In the genomic region with DNA sequence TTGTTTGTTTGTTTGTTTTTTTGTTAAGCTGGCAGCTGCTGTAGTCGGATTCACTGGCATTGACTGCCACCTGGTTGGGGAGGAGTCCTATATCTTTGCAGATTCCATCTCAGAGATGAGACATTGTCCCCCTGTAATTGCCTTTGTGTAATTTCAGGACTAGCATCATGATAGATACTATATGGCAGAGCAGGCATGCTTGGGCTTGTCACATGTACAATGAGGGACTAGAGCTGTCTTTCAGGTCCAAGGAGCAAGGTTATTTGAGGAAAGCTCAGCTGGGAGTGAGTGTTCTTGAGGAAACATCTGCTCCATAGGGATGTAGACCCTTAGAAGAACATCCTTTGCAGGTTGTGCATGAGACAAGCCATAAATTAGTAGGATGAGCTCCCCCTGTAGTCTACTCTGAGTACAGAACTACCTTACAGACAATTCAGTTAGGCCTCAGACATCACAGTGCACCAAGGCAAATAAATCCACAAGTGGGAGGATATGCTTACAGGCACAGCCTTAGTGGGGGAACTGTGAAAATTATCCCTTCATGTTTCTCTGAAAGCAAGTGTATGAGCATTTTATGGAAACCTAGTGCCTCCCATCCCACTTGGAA, we compare ENCODE assay signal across 12 cellular contexts.
DNase-seq lines count a peak whose midpoint lies in the region; ATAC-seq, FAIRE-seq and TF ChIP-seq lines count a peak whose summit lies in the region.
"Had no signal": no experiment of that assay in that cellular context is flagged by ENCODE, and none has a peak within 500 bp of the region (broad histone marks: within the 10 kb centered on the region; RNA-seq: fewer than 3 reads in every experiment).

No MANE protein-coding gene starts in this region.

- intact Hi-C loops in GM12878 (cut with micrococcal nuclease; ENCODE audit: unreplicated experiment), result loop anchor here (1.0 to 5.0 kb wide), 7 partner anchors 62 to 1893 kb away; a partner anchor contains a TSS

- TF ChIP-seq EP300 in GM12878 (IDR thresholded peaks at IDR 0.05; ENCODE audit: borderline replicate concordance in 1 of 2, control insufficient read depth in 1 of 2, low read depth in 2 of 2, low read length in 2 of 2), result no peak
- TF ChIP-seq EP300 in suprapubic skin (IDR thresholded peaks at IDR 0.05), result no peak

- H3K4me2 ChIP-seq in GM12878 (ENCODE audit: control insufficient read depth, insufficient read depth) (no peak overlapping the region), mesendoderm (ENCODE audit: low read length) (no peak overlapping the region), mesenchymal stem cell (ENCODE audit: low read length, poor library complexity, severe bottlenecking) (no peak overlapping the region)

- H3K18ac ChIP-seq in mesendoderm (ENCODE audit: low read length), result peak overlapping the region; percentile 69
- H3K18ac ChIP-seq in mesenchymal stem cell (ENCODE audit: low read depth in 1 of 2, low read length in 2 of 2), result peak overlapping the region in 1 of 2 experiments; percentile 48

- H3K9ac ChIP-seq in GM12878 (ENCODE audit: control insufficient read depth, insufficient read depth, low read length) (no peak overlapping the region), mesendoderm (ENCODE audit: low read length) (peak overlapping the region; percentile 8), mesenchymal stem cell (ENCODE audit: low read length) (no peak overlapping the region)

- no peak overlapping the region for H3K14ac ChIP-seq in mesenchymal stem cell (ENCODE audit: low read length in 2 of 2)

- H3K27me3 ChIP-seq in GM12878 (replicated peaks in 1 of 2; ENCODE audit: control insufficient read depth in 2 of 2, insufficient read depth in 2 of 2, low read length in 1 of 2), result no peaks in the 10 kb centered on the region; a peak in 1 of 4 replicates
- H3K27me3 ChIP-seq in mesendoderm (ENCODE audit: insufficient read depth, low read length, poor library complexity), result no peaks in the 10 kb centered on the region
- no peaks in the 10 kb centered on the region for H3K27me3 ChIP-seq in mesenchymal stem cell (ENCODE audit: control insufficient read depth in 1 of 2, insufficient read depth in 1 of 2, low read length in 2 of 2)
- no peaks in the 10 kb centered on the region for H3K27me3 ChIP-seq in suprapubic skin
- H3K27me3 ChIP-seq: neutrophil had no signal

- H4K5ac ChIP-seq in mesendoderm (ENCODE audit: low read length), result no peak overlapping the region

- no peak for TF ChIP-seq RAD21 in GM12878 (IDR thresholded peaks at IDR 0.05; ENCODE audit: insufficient read depth, low read depth, low read length)

- WGBS in GM12878 (ENCODE audit: insufficient coverage, insufficient replicate concordance, low lambda C conversion rate, missing lambda C conversion rate), result 0% methylated on average over 1 of the region's 1 CpG
- WGBS in mesendoderm (ENCODE audit: extremely low coverage, insufficient coverage, low lambda C conversion rate), result no CpG with 5 or more reads among the region's 1 CpG
- WGBS in mesenchymal stem cell, result 100% methylated on average over 1 of the region's 1 CpG
- 89% methylated on average over 1 of the region's 1 CpG for WGBS in suprapubic skin

- H4K20me1 ChIP-seq in GM12878 (ENCODE audit: control insufficient read depth, insufficient read depth), result no peaks in the 10 kb centered on the region

- TF ChIP-seq CTCF in GM12878 (IDR thresholded peaks at IDR 0.05 in 2 of 3, conservative IDR thresholded peaks at IDR 0.05 in 1 of 3; ENCODE audit: control insufficient read depth in 2 of 3, extremely low read depth in 1 of 3, insufficient read depth in 1 of 3, low read depth in 3 of 3, low read length in 3 of 3) (0 out of 6 replicates have a peak, but pooled peaks of 1 of the 3 experiments have one; percentile 4), suprapubic skin (IDR thresholded peaks at IDR 0.05) (no peak)

- no peak overlapping the region for H2BK15ac ChIP-seq in mesendoderm (replicated peaks; ENCODE audit: low read depth)
- no peak overlapping the region for H2BK15ac ChIP-seq in mesenchymal stem cell (ENCODE audit: low read depth, poor library complexity, severe bottlenecking)

- H3K4me3 ChIP-seq in GM12878 (no peak overlapping the region), mesendoderm (ENCODE audit: low read length) (no peak overlapping the region), mesenchymal stem cell (ENCODE audit: insufficient read depth in 1 of 2, low read depth in 1 of 2, low read length in 2 of 2) (no peak overlapping the region), suprapubic skin (no peak overlapping the region)

- CTCF ChIA-PET in GM12878 (lab: Yijun Ruan, JAX), result interaction anchor here (0.6 to 12.1 kb wide), 54 partner anchors 8 to 459 kb away, joined by 3 to 118 read pairs (median 4); no protein-coding TSS in a partner anchor

- in situ Hi-C loops in GM12878 (cut with MboI), result loop anchor here (10.0 kb wide), 1 partner anchor 1025 kb away; no protein-coding TSS in a partner anchor

- DNase-seq in NCI-H2227 (lab: John Stamatoyannopoulos, UW; ENCODE audit: unreplicated experiment) (peak; percentile 18), NCI-H2227 treated with DMSO at 0.1 percent for 48 hours (lab: John Stamatoyannopoulos, UW) (no peak), LHCN-M2 (ENCODE audit: low read depth) (peak; percentile 4), GM12878 (ENCODE audit: low read depth, low spot score) (no peak), mesendoderm (peak; percentile 64), mesenchymal stem cell (no peak), suprapubic skin (ENCODE audit: low spot score in 2 of 2) (no peak)
- DNase-seq in stimulated activated CD4-positive, alpha-beta T cell treated with anti-CD3 and anti-CD28 coated beads, Interleukin-2, amount 100 ng/mL, for 24 hours, result no peak
- DNase-seq: GF-D8; stimulated activated naive CD4-positive, alpha-beta T cell had no signal

- no peak for TF ChIP-seq POLR2A in GM12878 (IDR thresholded peaks at IDR 0.05; ENCODE audit: low read depth, low read length)
- no peak for TF ChIP-seq POLR2A in suprapubic skin (IDR thresholded peaks at IDR 0.05)

- no peaks in the 10 kb centered on the region for H3K36me3 ChIP-seq in GM12878 (ENCODE audit: control insufficient read depth in 2 of 2, insufficient read depth in 2 of 2, low read length in 1 of 2)
- no peaks in the 10 kb centered on the region for H3K36me3 ChIP-seq in mesendoderm (ENCODE audit: control insufficient read depth, insufficient read depth, low read length)
- no peaks in the 10 kb centered on the region for H3K36me3 ChIP-seq in mesenchymal stem cell (ENCODE audit: control insufficient read depth in 1 of 2, insufficient read depth in 2 of 2, low read depth in 1 of 2, low read length in 2 of 2)
- H3K36me3 ChIP-seq in suprapubic skin, result no peaks in the 10 kb centered on the region
- H3K36me3 ChIP-seq: neutrophil had no signal

- H3K23ac ChIP-seq in mesendoderm (ENCODE audit: low read length), result no peak overlapping the region
- H3K23ac ChIP-seq in mesenchymal stem cell (ENCODE audit: low read length in 2 of 2), result no peak overlapping the region

- no TSS peak for BruUV-seq in GM12878 (replicated peaks; lab: Mats Ljungman, UMichigan)

- RAD21 ChIA-PET in GM12878 (lab: Charles Lee; ENCODE audit: unreplicated experiment), result interaction anchor here (0.7 to 5.2 kb wide), 30 partner anchors 8 to 456 kb away, joined by 3 to 33 read pairs (median 4); a partner anchor contains a TSS

- H4K91ac ChIP-seq in mesenchymal stem cell (ENCODE audit: low read length), result no peak overlapping the region

- H3K56ac ChIP-seq in mesendoderm (ENCODE audit: low read length), result peak overlapping the region; percentile 58

- H3K9me3 ChIP-seq in GM12878 (replicated peaks; ENCODE audit: control insufficient read depth, insufficient read depth, low read length) (no peaks in the 10 kb centered on the region), mesenchymal stem cell (ENCODE audit: control insufficient read depth, low read length) (no peaks in the 10 kb centered on the region), suprapubic skin (no peaks in the 10 kb centered on the region)
- H3K9me3 ChIP-seq: neutrophil had no signal

- SMC1A ChIA-PET in GM12878 (lab: Charles Lee; ENCODE audit: uncharacterized antibody, unreplicated experiment), result interaction anchor here (0.7 to 4.1 kb wide), 36 partner anchors 8 to 456 kb away, joined by 3 to 54 read pairs (median 4); no protein-coding TSS in a partner anchor

- no peak overlapping the region for H2BK12ac ChIP-seq in mesenchymal stem cell (ENCODE audit: low read length in 2 of 2)

- POLR2A ChIA-PET in GM12878 (lab: Charles Lee), result interaction anchor here (0.6 to 1.3 kb wide), 6 partner anchors 9 to 255 kb away, joined by 3 to 5 read pairs (median 3); no protein-coding TSS in a partner anchor

- H4K8ac ChIP-seq in mesendoderm (ENCODE audit: low read depth, low read length) (no peak overlapping the region), mesenchymal stem cell (ENCODE audit: low read length) (no peak overlapping the region)

- H2AK5ac ChIP-seq in mesendoderm (ENCODE audit: low read length) (peak overlapping the region; percentile 33), mesenchymal stem cell (ENCODE audit: low read length, severe bottlenecking) (no peak overlapping the region)

- H3K79me2 ChIP-seq in GM12878 (ENCODE audit: control insufficient read depth, insufficient read depth, low read length) (no peaks in the 10 kb centered on the region), mesendoderm (ENCODE audit: control insufficient read depth, insufficient read depth, low read length) (no peaks in the 10 kb centered on the region)

- no peak for FAIRE-seq in GM12878 (lab: Jason Lieb, UNC)

- no peaks in the 10 kb centered on the region for H3K79me1 ChIP-seq in mesendoderm (ENCODE audit: low read length)
- H3K79me1 ChIP-seq in mesenchymal stem cell (replicated peaks; ENCODE audit: low read length, poor library complexity, severe bottlenecking), result no peaks in the 10 kb centered on the region

- H2BK5ac ChIP-seq in mesendoderm (ENCODE audit: low read length) (peak overlapping the region; percentile 74), mesenchymal stem cell (ENCODE audit: low read depth, low read length, poor library complexity, severe bottlenecking) (no peak overlapping the region)

- H2AFZ ChIP-seq in GM12878 (ENCODE audit: control insufficient read depth, low read depth, low read length) (no peak overlapping the region), mesenchymal stem cell (ENCODE audit: low read depth, low read length) (no peak overlapping the region)

- H3K27ac ChIP-seq in GM12878 (ENCODE audit: control insufficient read depth, insufficient read depth), result no peak overlapping the region
- H3K27ac ChIP-seq in mesendoderm (ENCODE audit: low read depth, low read length), result no peak overlapping the region
- H3K27ac ChIP-seq in mesenchymal stem cell (ENCODE audit: low read length, poor library complexity, severe bottlenecking), result no peak overlapping the region
- no peak overlapping the region for H3K27ac ChIP-seq in suprapubic skin
- H3K27ac ChIP-seq: neutrophil, VCaP had no signal

- no peaks in the 10 kb centered on the region for H3K4me1 ChIP-seq in GM12878 (ENCODE audit: control insufficient read depth, insufficient read depth, low read length)
- H3K4me1 ChIP-seq in mesendoderm (ENCODE audit: control insufficient read depth, low read depth, low read length), result no peaks in the 10 kb centered on the region
- no peaks in the 10 kb centered on the region for H3K4me1 ChIP-seq in mesenchymal stem cell (ENCODE audit: control insufficient read depth, insufficient read depth, low read depth, low read length)
- peaks cover 6% of the 10 kb centered on the region for H3K4me1 ChIP-seq in suprapubic skin

- H3K4ac ChIP-seq in mesendoderm (ENCODE audit: low read depth, low read length) (peak overlapping the region; percentile 94), mesenchymal stem cell (ENCODE audit: low read depth in 1 of 2, low read length in 2 of 2) (no peak overlapping the region)

- peak; percentile 85 for ATAC-seq in GM12878

- peak overlapping the region; percentile 77 for H2BK120ac ChIP-seq in mesendoderm (ENCODE audit: low read depth, low read length)
- no peak overlapping the region for H2BK120ac ChIP-seq in mesenchymal stem cell (ENCODE audit: low read depth, low read length)

Comparison
In these comparisons a context has a peak if more than half of its experiments do, and no peak if none do; other contexts are left out.
1. DNase-seq: peak in NCI-H2227 (single experiment), LHCN-M2 (single experiment) and mesendoderm (single experiment); none in NCI-H2227 treated with DMSO at 0.1 percent for 48 hours (single experiment), GM12878 (single experiment), stimulated activated CD4-positive, alpha-beta T cell treated with anti-CD3 and anti-CD28 coated beads, Interleukin-2, amount 100 ng/mL, for 24 hours (0 of 2), mesenchymal stem cell (single experiment) and suprapubic skin (0 of 2).